9 cellular contexts compared by ENCODE assay signal in genomic region chr9:34628656-34629491, GRCh38. TPM values are rescaled to one million over a fixed set of nuclear protein-coding genes. Genes with fewer than 3 reads are reported as not detected.
DNase-seq lines count a peak whose midpoint lies in the region; ATAC-seq and TF ChIP-seq lines count a peak whose summit lies in the region.
"Had no signal": no experiment of that assay in that cellular context is flagged by ENCODE, and none has a peak within 500 bp of the region (broad histone marks: within the 10 kb centered on the region; RNA-seq: fewer than 3 reads in every experiment).

A gene with protein sequence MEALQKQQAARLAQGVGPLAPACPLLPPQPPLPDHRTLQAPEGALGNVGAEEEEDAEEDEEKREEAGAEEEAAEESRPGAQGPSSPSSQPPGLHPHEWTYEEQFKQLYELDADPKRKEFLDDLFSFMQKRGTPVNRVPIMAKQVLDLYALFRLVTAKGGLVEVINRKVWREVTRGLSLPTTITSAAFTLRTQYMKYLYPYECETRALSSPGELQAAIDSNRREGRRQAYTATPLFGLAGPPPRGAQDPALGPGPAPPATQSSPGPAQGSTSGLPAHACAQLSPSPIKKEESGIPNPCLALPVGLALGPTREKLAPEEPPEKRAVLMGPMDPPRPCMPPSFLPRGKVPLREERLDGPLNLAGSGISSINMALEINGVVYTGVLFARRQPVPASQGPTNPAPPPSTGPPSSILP (minus strand): TSS chr9:34629066. CDS start chr9:34628014, 1,052 bp downstream.

- no TSS peak for BruUV-seq in Panc1 (replicated peaks; lab: Mats Ljungman, UMichigan)

- CTCF ChIA-PET in Panc1 (lab: Charles Lee), result no interaction called here

- no peaks in the 10 kb centered on the region for H3K36me3 ChIP-seq in Panc1 (ENCODE audit: control insufficient read depth, insufficient read depth, low read length)

- no peak within 1 kb of the TSS for H3K27ac ChIP-seq in Panc1 (ENCODE audit: low read length)
- H3K27ac ChIP-seq: C4-2B had no signal

- peak; percentile 27 for DNase-seq in DMS79 treated with DMSO at 0.1 percent for 48 hours (lab: John Stamatoyannopoulos, UW)
- DNase-seq in DMS79 (lab: John Stamatoyannopoulos, UW), result no peak
- no peak for DNase-seq in Panc1 (ENCODE audit: low read depth, low spot score)
- DNase-seq in astrocyte of the cerebellum (ENCODE audit: low read depth), result no peak
- peak; percentile 74 for DNase-seq in iPS-NIHi11 (ENCODE audit: low spot score)
- DNase-seq in stimulated activated CD4-positive, alpha-beta T cell treated with anti-CD3 and anti-CD28 coated beads, Interleukin-4, amount 100 ng/mL, for 24 hours, result peak; percentile 44

- H3K9me3 ChIP-seq in Panc1 (ENCODE audit: control insufficient read depth, insufficient read depth, low read depth, low read length), result no peaks in the 10 kb centered on the region

- peaks cover 3% of the 10 kb centered on the region; the same call in 1 of the 2 replicates for H3K4me1 ChIP-seq in Panc1 (ENCODE audit: control insufficient read depth, insufficient read depth, low read length)

- TF ChIP-seq CTCF in Panc1 (IDR thresholded peaks at IDR 0.05), result no peak
- TF ChIP-seq CTCF in astrocyte of the cerebellum (IDR thresholded peaks at IDR 0.05; ENCODE audit: low read depth, low read length, missing control alignments), result no peak

- peaks cover 13% of the 10 kb centered on the region for H3K27me3 ChIP-seq in Panc1 (ENCODE audit: control insufficient read depth, insufficient read depth, low read length)

- H3K4me3 ChIP-seq in Panc1 (ENCODE audit: low read depth in 2 of 2, low read length in 2 of 2), result peak within 1 kb of the TSS; percentile 39 to 54
- H3K4me3 ChIP-seq in astrocyte of the cerebellum (ENCODE audit: low read depth, low read length), result peak within 1 kb of the TSS; percentile 25

- in situ Hi-C loops in Panc1 (cut with HindIII; ENCODE audit: low pct_unique_long_range_greater_than_20kb, low sequenced_read_pairs), result no loop called here
- in situ Hi-C loops in astrocyte of the cerebellum (cut with HindIII; ENCODE audit: low sequenced_read_pairs), result loop anchor here (5.0 kb wide), 1 partner anchor 47 kb away; no protein-coding TSS in a partner anchor

- intact Hi-C loops in Panc1 (cut with micrococcal nuclease; ENCODE audit: unreplicated experiment), result no loop called here

- POLR2A ChIA-PET in Panc1 (lab: Charles Lee), result interaction anchor here (0.6 to 1.1 kb wide), 2 partner anchors 9 to 487 kb away, joined by 4 read pairs; partner anchors contain the start of genes ATOSB and DCTN3

- ATAC-seq in Panc1, result peak; percentile 85
- no peak for ATAC-seq in GM18861 (IDR thresholded peaks at IDR 0.05; ENCODE audit: unreplicated experiment)
- no peak for ATAC-seq in GM21390 (IDR thresholded peaks at IDR 0.05; ENCODE audit: unreplicated experiment)

RNA-seq across cellular contexts. Expression of the gene that starts here (rescaled TPM):
- 0.33 TPM for total RNA-seq in Panc1 (2021; ENCODE audit: unreplicated experiment)
- 0.16 TPM for polyA plus RNA-seq in Panc1 (2012; ENCODE audit: insufficient read length)

Comparison
In these comparisons a context has a peak if more than half of its experiments do, and no peak if none do; other contexts are left out.
1. DNase-seq: peak in DMS79 treated with DMSO at 0.1 percent for 48 hours (single experiment), iPS-NIHi11 (single experiment) and stimulated activated CD4-positive, alpha-beta T cell treated with anti-CD3 and anti-CD28 coated beads, Interleukin-4, amount 100 ng/mL, for 24 hours (single experiment); none in DMS79 (single experiment), Panc1 (single experiment) and astrocyte of the cerebellum (single experiment).
2. Peak in ATAC-seq and H3K4me3 ChIP-seq in Panc1; RNA of the gene not detected or under 1 TPM.